Comparison of ENCODE assay signal across 13 cellular contexts in genomic region chr6:35589904-35590303, GRCh38.
A peak's percentile ranks its signal among the peaks of the same experiment; 100 is the strongest.
DNase-seq lines count a peak whose midpoint lies in the region; ATAC-seq and TF ChIP-seq lines count a peak whose summit lies in the region.
"Had no signal": no experiment of that assay in that cellular context is flagged by ENCODE, and none has a peak within 500 bp of the region (broad histone marks: within the 10 kb centered on the region; RNA-seq: fewer than 3 reads in every experiment).

No MANE protein-coding gene starts in this region.

- H3K4me3 ChIP-seq in ACC112 (ENCODE audit: low read depth, low read length) (no peak overlapping the region), esophagus squamous epithelium (no peak overlapping the region), gastrocnemius medialis (no peak overlapping the region)
- H3K4me3 ChIP-seq: BLaER1 treated with 17β-estradiol and CSF1 and Interleukin-3, amounts not matched to agents 10 nM and 100 nM had no signal

- intact Hi-C loops in esophagus squamous epithelium (cut with DNase I) (no loop called here), gastrocnemius medialis (cut with DNase I; ENCODE audit: low total_unique reads) (loop anchor here (1.0 kb wide), 1 partner anchor 95 kb away; no protein-coding TSS in a partner anchor), posterior cingulate gyrus (cut with DNase I) (no loop called here)

- POLR2A ChIA-PET in RWPE1 (lab: Yijun Ruan, JAX; ENCODE audit: low non-redundant PET): no interaction called here

- H2AFZ ChIP-seq in ACC112 (ENCODE audit: low read length, unreplicated experiment): no peak overlapping the region

- peaks cover 37% of the 10 kb centered on the region for H3K36me3 ChIP-seq in ACC112 (ENCODE audit: insufficient read depth, low read length)
- H3K36me3 ChIP-seq in esophagus squamous epithelium: peaks cover 29 to 97% (median 33%) of the 10 kb centered on the region in 3 donors
- peaks cover under 1 to 90% of the 10 kb centered on the region in 2 donors for H3K36me3 ChIP-seq in gastrocnemius medialis

- in situ Hi-C loops in gastrocnemius medialis (cut with MboI; ENCODE audit: low sequenced_read_pairs in 4 of 4): loop anchor here in 3 of 4 donors (5.0 to 10.0 kb wide), 2 partner anchors 137 to 145 kb away; partner anchors contain the start of gene ARMC12 (in 2 of the 3)

- CTCF ChIA-PET in RWPE1 (lab: Yijun Ruan, JAX): interaction anchor here (0.7 kb wide), 1 partner anchor 295 kb away, joined by 3 read pairs; no protein-coding TSS in a partner anchor

- no peak for DNase-seq in RWPE1 (ENCODE audit: low spot score)
- no peak for DNase-seq in esophagus squamous epithelium (lab: John Stamatoyannopoulos, UW)
- DNase-seq in gastrocnemius medialis: no peak
- no peak for DNase-seq in posterior cingulate gyrus
- no peak for DNase-seq in activated CD8-positive, alpha-beta memory T cell treated with anti-CD3 and anti-CD28 coated beads for 24 hours
- no peak for DNase-seq in GF-D8 (lab: John Stamatoyannopoulos, UW)
- DNase-seq: islet precursor cell, naive B cell, NCI-H146, NCI-H774 had no signal

- no peak for TF ChIP-seq POLR2A in esophagus squamous epithelium (IDR thresholded peaks at IDR 0.05)
- no peak for TF ChIP-seq POLR2A in gastrocnemius medialis (IDR thresholded peaks at IDR 0.05)

- peaks cover 32% of the 10 kb centered on the region for H3K79me2 ChIP-seq in ACC112 (ENCODE audit: control insufficient read depth, insufficient read depth, low read length, unreplicated experiment)

- H3K27ac ChIP-seq in ACC112 (ENCODE audit: low read depth, low read length): peak overlapping the region; percentile 58
- peak overlapping the region; percentile 67 for H3K27ac ChIP-seq in RWPE1
- peak overlapping the region; percentile 66 to 92 (median 86) for H3K27ac ChIP-seq in esophagus squamous epithelium
- H3K27ac ChIP-seq in gastrocnemius medialis: peak overlapping the region; percentile 89 to 99 (median 92)
- H3K27ac ChIP-seq: BLaER1 treated with 17β-estradiol and CSF1 and Interleukin-3, amounts not matched to agents 10 nM and 100 nM had no signal

- peaks cover 67% of the 10 kb centered on the region for H3K4me1 ChIP-seq in ACC112 (ENCODE audit: control insufficient read depth, insufficient read depth, low read length, unreplicated experiment)
- peaks cover 34 to 100% (median 85%) of the 10 kb centered on the region in 3 donors for H3K4me1 ChIP-seq in esophagus squamous epithelium
- peaks cover 87 to 95% of the 10 kb centered on the region in 2 donors for H3K4me1 ChIP-seq in gastrocnemius medialis

- H3K27me3 ChIP-seq in ACC112 (ENCODE audit: insufficient read depth, low read length) (no peaks in the 10 kb centered on the region), esophagus squamous epithelium (no peaks in the 10 kb centered on the region), gastrocnemius medialis (no peaks in the 10 kb centered on the region)
- H3K27me3 ChIP-seq: BLaER1 treated with 17β-estradiol and CSF1 and Interleukin-3, amounts not matched to agents 10 nM and 100 nM had no signal

- TF ChIP-seq CTCF in RWPE1 (conservative IDR thresholded peaks at IDR 0.05; ENCODE audit: low read depth) (no peak), esophagus squamous epithelium (IDR thresholded peaks at IDR 0.05) (no peak), gastrocnemius medialis (IDR thresholded peaks at IDR 0.05 in 4 of 5, conservative IDR thresholded peaks at IDR 0.05 in 1 of 5) (no peak)

- no peaks in the 10 kb centered on the region for H3K9me3 ChIP-seq in esophagus squamous epithelium
- no peaks in the 10 kb centered on the region for H3K9me3 ChIP-seq in gastrocnemius medialis
- H3K9me3 ChIP-seq: BLaER1 treated with 17β-estradiol and CSF1 and Interleukin-3, amounts not matched to agents 10 nM and 100 nM had no signal

- whole genome bisulfite sequencing in esophagus squamous epithelium, 2 donors: 92 to 100% methylated on average over 3 of the region's 3 CpGs

- no peak for ATAC-seq in gastrocnemius medialis
- ATAC-seq in GM21528 (IDR thresholded peaks at IDR 0.05; ENCODE audit: low FRiP score, unreplicated experiment): no peak
